ENCODE assay signal across 8 cellular contexts in genomic region chr19:19406878-19407639, GRCh38. TPM values are rescaled to one million over a fixed set of nuclear protein-coding genes. Genes with fewer than 3 reads are reported as not detected.
DNase-seq lines count a peak whose midpoint lies in the region; TF ChIP-seq lines count a peak whose summit lies in the region.

No MANE protein-coding gene starts in this region.

- peak overlapping the region; percentile 91; the same call in 1 of the 2 replicates for H3K9ac ChIP-seq in iPS-20b (ENCODE audit: low read depth, low read length)

- CTCF ChIA-PET in CD8-positive, alpha-beta memory T cell (lab: Charles Lee): interaction anchor here (0.6 to 4.9 kb wide), 8 partner anchors 10 to 83 kb away, joined by 3 to 61 read pairs (median 8); no protein-coding TSS in a partner anchor
- CTCF ChIA-PET in RWPE1 (lab: Yijun Ruan, JAX): interaction anchor here (0.7 to 1.0 kb wide), 2 partner anchors 16 to 53 kb away, joined by 3 to 4 read pairs; no protein-coding TSS in a partner anchor

- peak; percentile 70 for TF ChIP-seq CTCF in RWPE1 (conservative IDR thresholded peaks at IDR 0.05; ENCODE audit: low read depth)
- TF ChIP-seq CTCF in spleen (IDR thresholded peaks at IDR 0.05 in 8 of 11, conservative IDR thresholded peaks at IDR 0.05 in 3 of 11): peak in 5 of 11 experiments; percentile 11 to 62 (median 48)

- intact Hi-C loops in spleen (cut with DNase I; ENCODE audit: low total_unique reads): loop anchor here (10.0 kb wide), 1 partner anchor 78 kb away; no protein-coding TSS in a partner anchor

- WGBS in spleen, 5 donors: 12 to 19% (median 16%) methylated on average over 12 of the region's 12 CpGs

- H3K27ac Mint-ChIP-seq in CD8-positive, alpha-beta memory T cell: peak overlapping the region; percentile 83 to 96 (median 94)

- H3K4me1 Mint-ChIP-seq in CD8-positive, alpha-beta memory T cell: peaks cover 66 to 81% (median 77%) of the 10 kb centered on the region in 3 donors

- peaks cover 60% of the 10 kb centered on the region for H3K4me1 ChIP-seq in CD8-positive, alpha-beta memory T cell (ENCODE audit: insufficient read depth, low read length)
- H3K4me1 ChIP-seq in iPS-20b (ENCODE audit: insufficient read depth, low read length) (peaks cover 40% of the 10 kb centered on the region), spleen (peaks cover 50 to 92% (median 75%) of the 10 kb centered on the region in 6 donors)

- no peaks in the 10 kb centered on the region for H3K9me3 ChIP-seq in CD8-positive, alpha-beta memory T cell (ENCODE audit: low read length)
- no peaks in the 10 kb centered on the region for H3K9me3 ChIP-seq in iPS-20b (ENCODE audit: insufficient read depth, low read depth, low read length)
- no peaks in the 10 kb centered on the region for H3K9me3 ChIP-seq in spleen

- TF ChIP-seq POLR2A in spleen (IDR thresholded peaks at IDR 0.05): no peak

- H3K27me3 Mint-ChIP-seq in CD8-positive, alpha-beta memory T cell: peaks cover 0 to 1% of the 10 kb centered on the region in 2 donors

- no peaks in the 10 kb centered on the region for H3K36me3 ChIP-seq in CD8-positive, alpha-beta memory T cell (ENCODE audit: insufficient read depth, low read length)
- H3K36me3 ChIP-seq in iPS-20b (ENCODE audit: insufficient read depth, low read depth, low read length): peaks cover 12% of the 10 kb centered on the region
- H3K36me3 ChIP-seq in spleen: peaks cover 0 to 11% (median 0%) of the 10 kb centered on the region in 6 donors

- H3K4me3 Mint-ChIP-seq in CD8-positive, alpha-beta memory T cell: peak overlapping the region; percentile 87 to 97 (median 91)

- no peaks in the 10 kb centered on the region for H3K9me3 Mint-ChIP-seq in CD8-positive, alpha-beta memory T cell

- peak overlapping the region; percentile 85 for H3K4me3 ChIP-seq in CD8-positive, alpha-beta memory T cell (ENCODE audit: low read length)
- H3K4me3 ChIP-seq in iPS-20b (ENCODE audit: low read length) (peak overlapping the region; percentile 98), spleen (peak overlapping the region; percentile 83 to 98 (median 88))

- H3K27ac ChIP-seq in CD8-positive, alpha-beta memory T cell (ENCODE audit: low read depth, low read length): peak overlapping the region; percentile 75
- peak overlapping the region; percentile 97 for H3K27ac ChIP-seq in RWPE1
- H3K27ac ChIP-seq in iPS-20b (ENCODE audit: low read length): no peak overlapping the region
- peak overlapping the region; percentile 60 to 95 (median 92) for H3K27ac ChIP-seq in spleen

- POLR2A ChIA-PET in CD8-positive, alpha-beta memory T cell (lab: Charles Lee): interaction anchor here (0.8 to 2.6 kb wide), 6 partner anchors 19 to 83 kb away, joined by 3 to 32 read pairs (median 4); no protein-coding TSS in a partner anchor
- POLR2A ChIA-PET in RWPE1 (lab: Yijun Ruan, JAX; ENCODE audit: low non-redundant PET): no interaction called here

- peaks cover 0 to 11% (median 0%) of the 10 kb centered on the region in 3 donors for H3K36me3 Mint-ChIP-seq in CD8-positive, alpha-beta memory T cell

- no peaks in the 10 kb centered on the region for H3K27me3 ChIP-seq in CD8-positive, alpha-beta memory T cell (ENCODE audit: insufficient read depth, low read length, poor library complexity, severe bottlenecking)
- H3K27me3 ChIP-seq in iPS-20b (ENCODE audit: insufficient read depth, low read length): peaks cover 10% of the 10 kb centered on the region; the same call in 1 of the 2 replicates
- no peaks in the 10 kb centered on the region for H3K27me3 ChIP-seq in spleen (replicated peaks in 1 of 7)

- peak; percentile 25 to 63 (median 40) for DNase-seq in CD8-positive, alpha-beta memory T cell
- DNase-seq in H4 (ENCODE audit: low spot score) (peak; percentile 62), RWPE1 (ENCODE audit: low spot score) (no peak), anterior cingulate cortex (lab: John Stamatoyannopoulos, UW) (peak in 32 of 58 donors; percentile 2 to 48 (median 24)), spleen (peak; percentile 85), T1000 (lab: John Stamatoyannopoulos, UW) (no peak), COR-L47 (lab: John Stamatoyannopoulos, UW) (no peak)

RNA-seq across cellular contexts. Expression of gene GATAD2A, which starts 1.6 kb away (rescaled TPM):
- 100 to 1,000 TPM; 176 to 182 TPM for total RNA-seq in CD8-positive, alpha-beta memory T cell
- polyA plus RNA-seq in CD8-positive, alpha-beta memory T cell: 46.9 TPM
- total RNA-seq in H4 (2014; rRNA removed; shearing (Covaris generic)): 10.9 and 30.5 TPM in 2 replicates
- total RNA-seq in spleen: 100 to 1,000 TPM in 3 of 7 donors, 10 to 100 TPM in 4; 54.0 to 122 (median 94.2) TPM
- polyA plus RNA-seq in spleen: 10 to 100 TPM; 11.6 to 25.5 (median 12.6) TPM

Comparison
In these comparisons a context has a peak if more than half of its experiments do, and no peak if none do; other contexts are left out.
1. DNase-seq: peak in CD8-positive, alpha-beta memory T cell (5 of 5), H4 (single experiment), anterior cingulate cortex (32 of 58) and spleen (single experiment); none in RWPE1 (single experiment), T1000 (single experiment) and COR-L47 (single experiment).
2. Peak in every context shown above with its lines, with median percentiles within 50 percentile points of each other: H3K4me3 ChIP-seq.